In genomic region chr3:32706348-32707025, GRCh38 we compare ENCODE assay signal across 1 cellular context.
TF ChIP-seq lines count a peak whose summit lies in the region.

No MANE protein-coding gene starts in this region.

TF ChIP-seq in IMR-90, 13 proteins besides CTCF, POLR2A, EP300 and RAD21:
- TF ChIP-seq SMC3 (IDR thresholded peaks at IDR 0.05; ENCODE audit: low read depth, low read length): no peak
- TF ChIP-seq FOS (IDR thresholded peaks at IDR 0.05; ENCODE audit: low read depth, low read length): peak; percentile 34; the same call in 1 of the 2 replicates
- no peak for TF ChIP-seq ELK1 (IDR thresholded peaks at IDR 0.05; ENCODE audit: borderline replicate concordance, low read depth, low read length)
TF ChIP-seq in IMR-90: peak in this region for 1.
